ENCODE assay signal across 11 cellular contexts in the genomic region with DNA sequence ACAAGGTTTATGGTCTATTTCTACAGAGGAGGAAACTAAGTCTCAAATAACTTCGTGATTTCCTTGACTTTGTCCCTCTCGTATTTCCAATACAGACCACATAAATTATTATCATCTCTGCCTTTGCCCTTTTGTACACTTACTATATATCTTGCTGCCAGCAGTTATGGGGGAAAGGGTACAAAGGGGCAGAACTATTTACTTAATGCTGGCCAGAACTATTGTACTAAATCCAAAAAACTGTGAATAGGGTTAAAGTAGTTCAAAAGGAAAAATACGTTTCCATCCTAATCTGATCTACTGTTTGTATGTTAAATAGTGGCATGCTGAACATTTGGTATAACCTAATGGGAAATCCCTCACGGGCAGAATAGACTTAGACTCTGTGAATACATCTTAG.
"Had no signal": no experiment of that assay in that cellular context is flagged by ENCODE, and none has a peak within 500 bp of the region (broad histone marks: within the 10 kb centered on the region; RNA-seq: fewer than 3 reads in every experiment).

No MANE protein-coding gene starts in this region.

- H3K9me3 ChIP-seq: HAP-1 had no signal

- H3K4me3 ChIP-seq: GM23248, GM23338, HAP-1 had no signal

- ATAC-seq: GM23338, HCT116 had no signal

- H3K36me3 ChIP-seq: HAP-1 had no signal

- H3K9ac ChIP-seq: GM23248 had no signal

- H3K4me2 ChIP-seq: GM23338 had no signal

- H2AFZ ChIP-seq: GM23248, GM23338 had no signal

- FAIRE-seq: H1, H54 had no signal

- DNase-seq: GM23248, GOT3, H7, H9, HCEC 1CT, HFFc6 had no signal

- H3K4me1 ChIP-seq: HAP-1 had no signal

- H3K27ac ChIP-seq: GM23248 had no signal
